Comparison of ENCODE assay signal across 16 cellular contexts in genomic region chr14:94935901-94936300, GRCh38.
"Had no signal": no experiment of that assay in that cellular context is flagged by ENCODE, and none has a peak within 500 bp of the region (broad histone marks: within the 10 kb centered on the region; RNA-seq: fewer than 3 reads in every experiment).

No MANE protein-coding gene starts in this region.

- H3K4me3 ChIP-seq: mucosa of descending colon had no signal

- H3K4me1 Mint-ChIP-seq: activated naive CD4-positive, alpha-beta T cell treated with anti-CD3 and anti-CD28 coated beads, Interleukin-2, amount 50 U/mL, for 24 hours; memory B cell; stimulated activated memory B cell treated with anti-CD40 and anti-IgM and Interleukin-4, amounts not matched to agents 10 μg/mL and 1 μg/mL and 100 μg/mL, for 72 hours had no signal

- H3K36me3 ChIP-seq: spleen, thoracic aorta, WERI-Rb-1 had no signal

- DNase-seq: activated CD4-positive, alpha-beta T cell treated with anti-CD3 and anti-CD28 coated beads, Interleukin-2, amount 50 U/mL, for 4 hours; activated effector memory CD4-positive, alpha-beta T cell treated with anti-CD3 and anti-CD28 coated beads, Interleukin-2, amount 50 U/mL, for 16 hours; activated T-cell treated with anti-CD3 and anti-CD28 coated beads, Interleukin-2, amount 50 U/mL, for 72 hours; effector CD8-positive, alpha-beta T cell; naive thymus-derived CD4-positive, alpha-beta T cell; stimulated activated CD4-positive, alpha-beta T cell treated with anti-CD3 and anti-CD28 coated beads, Interleukin-4, amount 100 ng/mL, for 4 hours; T-helper 17 cell had no signal

- H3K9me3 ChIP-seq: mucosa of descending colon, spleen, thoracic aorta had no signal

- H3K79me2 ChIP-seq: parathyroid adenoma had no signal

- H3K4me1 ChIP-seq: parathyroid adenoma had no signal

- H2AFZ ChIP-seq: parathyroid adenoma had no signal

- H3K9me3 Mint-ChIP-seq: activated naive CD4-positive, alpha-beta T cell treated with anti-CD3 and anti-CD28 coated beads, Interleukin-2, amount 50 U/mL, for 24 hours; activated T-cell treated with anti-CD3 and anti-CD28 coated beads, Interleukin-2, amount 50 U/mL, for 72 hours; dendritic cell treated with granulocyte-macrophage colony-stimulating factor and Interleukin-4, amounts not matched to agents 40 ng/mL and 50 ng/mL, for 4 days; memory B cell; naive thymus-derived CD4-positive, alpha-beta T cell; stimulated activated memory B cell treated with anti-CD40 and anti-IgM and Interleukin-4, amounts not matched to agents 10 μg/mL and 1 μg/mL and 100 μg/mL, for 72 hours had no signal

- H3K27ac Mint-ChIP-seq: activated naive CD4-positive, alpha-beta T cell treated with anti-CD3 and anti-CD28 coated beads, Interleukin-2, amount 50 U/mL, for 24 hours; activated T-cell treated with anti-CD3 and anti-CD28 coated beads, Interleukin-2, amount 50 U/mL, for 72 hours; dendritic cell treated with granulocyte-macrophage colony-stimulating factor and Interleukin-4, amounts not matched to agents 40 ng/mL and 50 ng/mL, for 4 days; memory B cell; naive thymus-derived CD4-positive, alpha-beta T cell; stimulated activated memory B cell treated with anti-CD40 and anti-IgM and Interleukin-4, amounts not matched to agents 10 μg/mL and 1 μg/mL and 100 μg/mL, for 72 hours; T-helper 17 cell had no signal

- H3K4me3 Mint-ChIP-seq: activated naive CD4-positive, alpha-beta T cell treated with anti-CD3 and anti-CD28 coated beads, Interleukin-2, amount 50 U/mL, for 24 hours; activated T-cell treated with anti-CD3 and anti-CD28 coated beads, Interleukin-2, amount 50 U/mL, for 72 hours; dendritic cell treated with granulocyte-macrophage colony-stimulating factor and Interleukin-4, amounts not matched to agents 40 ng/mL and 50 ng/mL, for 4 days; memory B cell; naive thymus-derived CD4-positive, alpha-beta T cell; stimulated activated memory B cell treated with anti-CD40 and anti-IgM and Interleukin-4, amounts not matched to agents 10 μg/mL and 1 μg/mL and 100 μg/mL, for 72 hours; T-helper 17 cell had no signal

- H3K36me3 Mint-ChIP-seq: activated naive CD4-positive, alpha-beta T cell treated with anti-CD3 and anti-CD28 coated beads, Interleukin-2, amount 50 U/mL, for 24 hours; memory B cell; naive thymus-derived CD4-positive, alpha-beta T cell; stimulated activated memory B cell treated with anti-CD40 and anti-IgM and Interleukin-4, amounts not matched to agents 10 μg/mL and 1 μg/mL and 100 μg/mL, for 72 hours had no signal

- H3K27ac ChIP-seq: parathyroid adenoma had no signal

- H3K27me3 Mint-ChIP-seq: dendritic cell treated with granulocyte-macrophage colony-stimulating factor and Interleukin-4, amounts not matched to agents 40 ng/mL and 50 ng/mL, for 4 days; memory B cell; stimulated activated memory B cell treated with anti-CD40 and anti-IgM and Interleukin-4, amounts not matched to agents 10 μg/mL and 1 μg/mL and 100 μg/mL, for 72 hours had no signal
